Comparison of ENCODE assay signal across 20 cellular contexts in genomic region chr10:131645756-131646155, GRCh38.
DNase-seq lines count a peak whose midpoint lies in the region; ATAC-seq and TF ChIP-seq lines count a peak whose summit lies in the region.
"Had no signal": no experiment of that assay in that cellular context is flagged by ENCODE, and none has a peak within 500 bp of the region (broad histone marks: within the 10 kb centered on the region; RNA-seq: fewer than 3 reads in every experiment).

No MANE protein-coding gene starts in this region.

- H3K36me3 Mint-ChIP-seq in activated naive CD8-positive, alpha-beta T cell treated with anti-CD3 and anti-CD28 coated beads, Interleukin-2, amount 50 U/mL, for 24 hours (ENCODE audit: low read depth) = no peaks in the 10 kb centered on the region
- H3K36me3 Mint-ChIP-seq: CD4-positive, CD25-positive, alpha-beta regulatory T cell; CD8-positive, alpha-beta memory T cell had no signal

- no peak overlapping the region for H3K4me3 Mint-ChIP-seq in activated naive CD8-positive, alpha-beta T cell treated with anti-CD3 and anti-CD28 coated beads, Interleukin-2, amount 50 U/mL, for 24 hours
- H3K4me3 Mint-ChIP-seq: CD4-positive, CD25-positive, alpha-beta regulatory T cell; CD8-positive, alpha-beta memory T cell; GM23338; H9 had no signal

- no peaks in the 10 kb centered on the region for H3K36me3 ChIP-seq in left ventricle myocardium inferior
- H3K36me3 ChIP-seq in upper lobe of right lung = no peaks in the 10 kb centered on the region
- H3K36me3 ChIP-seq: BE2C had no signal

- no peak for ATAC-seq in upper lobe of right lung
- no peak for ATAC-seq in activated naive CD8-positive, alpha-beta T cell treated with anti-CD3 and anti-CD28 coated beads, Interleukin-2, amount 50 U/mL, for 24 hours

- H3K9me3 ChIP-seq in left ventricle myocardium inferior (replicated peaks) = peaks cover 4% of the 10 kb centered on the region
- H3K9me3 ChIP-seq in upper lobe of right lung = no peaks in the 10 kb centered on the region
- H3K9me3 ChIP-seq: BE2C had no signal

- DNase-seq in cardiac septum (ENCODE audit: low spot score) = peak; percentile 38
- DNase-seq in left ventricle myocardium inferior = no peak
- DNase-seq in coronary artery (ENCODE audit: low spot score) = peak; percentile 69
- peak; percentile 81 for DNase-seq in mesenteric fat pad (ENCODE audit: low spot score)
- DNase-seq in upper lobe of right lung = peak; percentile 53
- no peak for DNase-seq in dedifferentiated amniotic fluid mesenchymal stem cell (ENCODE audit: extremely low spot score)
- no peak for DNase-seq in activated naive CD8-positive, alpha-beta T cell treated with anti-CD3 and anti-CD28 coated beads, Interleukin-2, amount 50 U/mL, for 24 hours
- no peak for DNase-seq in NCI-H2227 (lab: John Stamatoyannopoulos, UW; ENCODE audit: unreplicated experiment)
- DNase-seq: ACHN; BE2C; C1 segment of cervical spinal cord; CD4-positive, CD25-positive, alpha-beta regulatory T cell; CD8-positive, alpha-beta memory T cell; COR-L47; DMS 273 treated with DMSO at 0.1 percent for 48 hours; DMS79; GDM1; H9 had no signal

- peaks cover 1% of the 10 kb centered on the region for H3K4me1 Mint-ChIP-seq in activated naive CD8-positive, alpha-beta T cell treated with anti-CD3 and anti-CD28 coated beads, Interleukin-2, amount 50 U/mL, for 24 hours
- H3K4me1 Mint-ChIP-seq: CD4-positive, CD25-positive, alpha-beta regulatory T cell; CD8-positive, alpha-beta memory T cell had no signal

- H3K4me3 ChIP-seq in left ventricle myocardium inferior (no peak overlapping the region), coronary artery (no peak overlapping the region), upper lobe of right lung (no peak overlapping the region)
- H3K4me3 ChIP-seq: GM23338 had no signal

- H3K4me1 ChIP-seq in left ventricle myocardium inferior = no peaks in the 10 kb centered on the region
- H3K4me1 ChIP-seq in upper lobe of right lung = no peaks in the 10 kb centered on the region
- H3K4me1 ChIP-seq: BE2C had no signal

- no peak overlapping the region for H3K27ac Mint-ChIP-seq in activated naive CD8-positive, alpha-beta T cell treated with anti-CD3 and anti-CD28 coated beads, Interleukin-2, amount 50 U/mL, for 24 hours
- H3K27ac Mint-ChIP-seq: CD4-positive, CD25-positive, alpha-beta regulatory T cell; CD8-positive, alpha-beta memory T cell; GM23338 had no signal

- H3K27me3 Mint-ChIP-seq in activated naive CD8-positive, alpha-beta T cell treated with anti-CD3 and anti-CD28 coated beads, Interleukin-2, amount 50 U/mL, for 24 hours = peaks cover 4% of the 10 kb centered on the region
- H3K27me3 Mint-ChIP-seq: CD4-positive, CD25-positive, alpha-beta regulatory T cell had no signal

- no peaks in the 10 kb centered on the region for H3K9me3 Mint-ChIP-seq in activated naive CD8-positive, alpha-beta T cell treated with anti-CD3 and anti-CD28 coated beads, Interleukin-2, amount 50 U/mL, for 24 hours

- TF ChIP-seq CTCF in left ventricle myocardium inferior (IDR thresholded peaks at IDR 0.05; ENCODE audit: borderline replicate concordance) (no peak), coronary artery (IDR thresholded peaks at IDR 0.05) (no peak), upper lobe of right lung (IDR thresholded peaks at IDR 0.05) (no peak)

- H3K27me3 ChIP-seq in left ventricle myocardium inferior (ENCODE audit: low read depth) (peaks cover 66% of the 10 kb centered on the region), upper lobe of right lung (no peaks in the 10 kb centered on the region)
- H3K27me3 ChIP-seq: BE2C had no signal

- H3K27ac ChIP-seq in left ventricle myocardium inferior (replicated peaks) = no peak overlapping the region
- H3K27ac ChIP-seq in coronary artery = no peak overlapping the region
- H3K27ac ChIP-seq in upper lobe of right lung = no peak overlapping the region
- H3K27ac ChIP-seq: HL-60 had no signal

- intact Hi-C loops in cardiac septum (cut with DNase I) (no loop called here), left ventricle myocardium inferior (cut with micrococcal nuclease) (no loop called here), upper lobe of right lung (cut with DNase I) (no loop called here)

Comparison
In these comparisons a context has a peak if more than half of its experiments do, and no peak if none do; other contexts are left out.
1. DNase-seq: peak in cardiac septum (single experiment), coronary artery (single experiment), mesenteric fat pad (single experiment) and upper lobe of right lung (single experiment); none in left ventricle myocardium inferior (single experiment), dedifferentiated amniotic fluid mesenchymal stem cell (single experiment), activated naive CD8-positive, alpha-beta T cell treated with anti-CD3 and anti-CD28 coated beads, Interleukin-2, amount 50 U/mL, for 24 hours (single experiment) and NCI-H2227 (single experiment).